In the genomic region with DNA sequence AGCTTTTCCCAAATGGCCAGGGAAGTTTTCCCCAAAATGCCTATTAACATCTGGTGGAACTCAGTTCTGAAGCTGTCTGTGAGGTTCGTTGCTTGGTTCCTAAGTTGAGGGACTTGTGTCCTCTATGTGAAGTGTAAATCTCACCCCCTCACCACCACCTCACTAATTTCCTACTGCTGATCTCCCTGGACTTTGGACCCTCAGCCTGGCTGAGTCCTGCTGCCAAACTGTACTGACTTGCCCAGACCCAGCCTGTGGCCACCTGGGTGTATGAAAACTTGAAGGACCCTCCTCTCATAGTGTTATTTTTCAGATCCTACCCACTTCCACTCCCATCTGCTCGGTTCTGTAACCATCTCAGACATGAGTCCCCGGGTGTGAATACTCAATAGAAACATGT, we compare ENCODE assay signal across 1 cellular context.
TF ChIP-seq lines count a peak whose summit lies in the region.

No MANE protein-coding gene starts in this region.

TF ChIP-seq in HepG2, 621 proteins besides CTCF, POLR2A, EP300 and RAD21 (continued from another document):
- TF ChIP-seq, protein P1, sequence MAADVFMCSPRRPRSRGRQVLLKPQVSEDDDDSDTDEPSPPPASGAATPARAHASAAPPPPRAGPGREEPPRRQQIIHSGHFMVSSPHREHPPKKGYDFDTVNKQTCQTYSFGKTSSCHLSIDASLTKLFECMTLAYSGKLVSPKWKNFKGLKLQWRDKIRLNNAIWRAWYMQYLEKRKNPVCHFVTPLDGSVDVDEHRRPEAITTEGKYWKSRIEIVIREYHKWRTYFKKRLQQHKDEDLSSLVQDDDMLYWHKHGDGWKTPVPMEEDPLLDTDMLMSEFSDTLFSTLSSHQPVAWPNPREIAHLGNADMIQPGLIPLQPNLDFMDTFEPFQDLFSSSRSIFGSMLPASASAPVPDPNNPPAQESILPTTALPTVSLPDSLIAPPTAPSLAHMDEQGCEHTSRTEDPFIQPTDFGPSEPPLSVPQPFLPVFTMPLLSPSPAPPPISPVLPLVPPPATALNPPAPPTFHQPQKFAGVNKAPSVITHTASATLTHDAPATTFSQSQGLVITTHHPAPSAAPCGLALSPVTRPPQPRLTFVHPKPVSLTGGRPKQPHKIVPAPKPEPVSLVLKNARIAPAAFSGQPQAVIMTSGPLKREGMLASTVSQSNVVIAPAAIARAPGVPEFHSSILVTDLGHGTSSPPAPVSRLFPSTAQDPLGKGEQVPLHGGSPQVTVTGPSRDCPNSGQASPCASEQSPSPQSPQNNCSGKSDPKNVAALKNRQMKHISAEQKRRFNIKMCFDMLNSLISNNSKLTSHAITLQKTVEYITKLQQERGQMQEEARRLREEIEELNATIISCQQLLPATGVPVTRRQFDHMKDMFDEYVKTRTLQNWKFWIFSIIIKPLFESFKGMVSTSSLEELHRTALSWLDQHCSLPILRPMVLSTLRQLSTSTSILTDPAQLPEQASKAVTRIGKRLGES (CRISPR knock-in tag; IDR thresholded peaks at IDR 0.05; ENCODE audit: borderline replicate concordance), result no peak
- TF ChIP-seq CREB1 (IDR thresholded peaks at IDR 0.05) (no peak), CREB1 (CRISPR knock-in tag; IDR thresholded peaks at IDR 0.05) (no peak), ZNF549 (CRISPR knock-in tag; IDR thresholded peaks at IDR 0.05) (0 out of 2 replicates have a peak, but pooled peaks have one; percentile 80), ZNF251 (CRISPR knock-in tag; IDR thresholded peaks at IDR 0.05) (no peak), ZNF644 (CRISPR knock-in tag; IDR thresholded peaks at IDR 0.05; ENCODE audit: low read depth) (0 out of 2 replicates have a peak, but pooled peaks have one; percentile 49), NFYB (CRISPR knock-in tag; IDR thresholded peaks at IDR 0.05) (no peak), SKI (IDR thresholded peaks at IDR 0.05; ENCODE audit: partially characterized antibody) (no peak), ZNF780A (CRISPR knock-in tag; IDR thresholded peaks at IDR 0.05) (0 out of 2 replicates have a peak, but pooled peaks have one; percentile 46), HOXA5 (CRISPR knock-in tag; IDR thresholded peaks at IDR 0.05) (no peak), ZNF737 (CRISPR knock-in tag; IDR thresholded peaks at IDR 0.05; ENCODE audit: borderline replicate concordance) (no peak), ETV5 (CRISPR knock-in tag; IDR thresholded peaks at IDR 0.05; ENCODE audit: borderline replicate concordance) (no peak), SALL1 (CRISPR knock-in tag; IDR thresholded peaks at IDR 0.05) (peak; percentile 37), MXI1 (IDR thresholded peaks at IDR 0.05; ENCODE audit: borderline replicate concordance, low read depth, low read length) (no peak), ZEB1 (IDR thresholded peaks at IDR 0.05; ENCODE audit: insufficient replicate concordance, low read depth) (no peak), SMAD9 (CRISPR knock-in tag; IDR thresholded peaks at IDR 0.05) (no peak), SNRNP70 (IDR thresholded peaks at IDR 0.05; ENCODE audit: low read depth, low read length) (no peak), ZNF367 (CRISPR knock-in tag; IDR thresholded peaks at IDR 0.05; ENCODE audit: borderline replicate concordance) (no peak), ZNF773 (CRISPR knock-in tag; IDR thresholded peaks at IDR 0.05; ENCODE audit: borderline replicate concordance) (no peak), FOSL1 (CRISPR knock-in tag; IDR thresholded peaks at IDR 0.05; ENCODE audit: borderline replicate concordance) (no peak), HNF4A (CRISPR knock-in tag; IDR thresholded peaks at IDR 0.05) (peak; percentile 84), MZF1 (CRISPR knock-in tag; IDR thresholded peaks at IDR 0.05; ENCODE audit: borderline replicate concordance) (no peak), RBM22 (optimal IDR thresholded peaks at IDR 0.05; ENCODE audit: low read length) (peak; percentile 52), ZBTB38 (CRISPR knock-in tag; IDR thresholded peaks at IDR 0.05) (no peak), ZNF720 (CRISPR knock-in tag; IDR thresholded peaks at IDR 0.05) (no peak), CHCHD3 (CRISPR knock-in tag; IDR thresholded peaks at IDR 0.05) (no peak)
- TF ChIP-seq, protein P2, sequence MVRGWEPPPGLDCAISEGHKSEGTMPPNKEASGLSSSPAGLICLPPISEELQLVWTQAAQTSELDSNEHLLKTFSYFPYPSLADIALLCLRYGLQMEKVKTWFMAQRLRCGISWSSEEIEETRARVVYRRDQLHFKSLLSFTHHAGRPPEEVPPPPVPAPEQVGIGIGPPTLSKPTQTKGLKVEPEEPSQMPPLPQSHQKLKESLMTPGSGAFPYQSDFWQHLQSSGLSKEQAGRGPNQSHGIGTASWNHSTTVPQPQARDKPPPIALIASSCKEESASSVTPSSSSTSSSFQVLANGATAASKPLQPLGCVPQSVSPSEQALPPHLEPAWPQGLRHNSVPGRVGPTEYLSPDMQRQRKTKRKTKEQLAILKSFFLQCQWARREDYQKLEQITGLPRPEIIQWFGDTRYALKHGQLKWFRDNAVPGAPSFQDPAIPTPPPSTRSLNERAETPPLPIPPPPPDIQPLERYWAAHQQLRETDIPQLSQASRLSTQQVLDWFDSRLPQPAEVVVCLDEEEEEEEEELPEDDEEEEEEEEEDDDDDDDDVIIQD (CRISPR knock-in tag; IDR thresholded peaks at IDR 0.05; ENCODE audit: low read depth), result peak; percentile 42; the same call in 1 of the 2 replicates
- TF ChIP-seq, protein P3, sequence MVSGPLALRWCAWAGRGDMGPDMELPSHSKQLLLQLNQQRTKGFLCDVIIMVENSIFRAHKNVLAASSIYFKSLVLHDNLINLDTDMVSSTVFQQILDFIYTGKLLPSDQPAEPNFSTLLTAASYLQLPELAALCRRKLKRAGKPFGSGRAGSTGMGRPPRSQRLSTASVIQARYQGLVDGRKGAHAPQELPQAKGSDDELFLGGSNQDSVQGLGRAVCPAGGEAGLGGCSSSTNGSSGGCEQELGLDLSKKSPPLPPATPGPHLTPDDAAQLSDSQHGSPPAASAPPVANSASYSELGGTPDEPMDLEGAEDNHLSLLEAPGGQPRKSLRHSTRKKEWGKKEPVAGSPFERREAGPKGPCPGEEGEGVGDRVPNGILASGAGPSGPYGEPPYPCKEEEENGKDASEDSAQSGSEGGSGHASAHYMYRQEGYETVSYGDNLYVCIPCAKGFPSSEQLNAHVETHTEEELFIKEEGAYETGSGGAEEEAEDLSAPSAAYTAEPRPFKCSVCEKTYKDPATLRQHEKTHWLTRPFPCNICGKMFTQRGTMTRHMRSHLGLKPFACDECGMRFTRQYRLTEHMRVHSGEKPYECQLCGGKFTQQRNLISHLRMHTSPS (CRISPR knock-in tag; IDR thresholded peaks at IDR 0.05; ENCODE audit: low read depth), result no peak
- TF ChIP-seq, protein P4, sequence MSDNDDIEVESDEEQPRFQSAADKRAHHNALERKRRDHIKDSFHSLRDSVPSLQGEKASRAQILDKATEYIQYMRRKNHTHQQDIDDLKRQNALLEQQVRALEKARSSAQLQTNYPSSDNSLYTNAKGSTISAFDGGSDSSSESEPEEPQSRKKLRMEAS (IDR thresholded peaks at IDR 0.05), result 0 out of 2 replicates have a peak, but pooled peaks have one; percentile 21
- TF ChIP-seq, protein P5, sequence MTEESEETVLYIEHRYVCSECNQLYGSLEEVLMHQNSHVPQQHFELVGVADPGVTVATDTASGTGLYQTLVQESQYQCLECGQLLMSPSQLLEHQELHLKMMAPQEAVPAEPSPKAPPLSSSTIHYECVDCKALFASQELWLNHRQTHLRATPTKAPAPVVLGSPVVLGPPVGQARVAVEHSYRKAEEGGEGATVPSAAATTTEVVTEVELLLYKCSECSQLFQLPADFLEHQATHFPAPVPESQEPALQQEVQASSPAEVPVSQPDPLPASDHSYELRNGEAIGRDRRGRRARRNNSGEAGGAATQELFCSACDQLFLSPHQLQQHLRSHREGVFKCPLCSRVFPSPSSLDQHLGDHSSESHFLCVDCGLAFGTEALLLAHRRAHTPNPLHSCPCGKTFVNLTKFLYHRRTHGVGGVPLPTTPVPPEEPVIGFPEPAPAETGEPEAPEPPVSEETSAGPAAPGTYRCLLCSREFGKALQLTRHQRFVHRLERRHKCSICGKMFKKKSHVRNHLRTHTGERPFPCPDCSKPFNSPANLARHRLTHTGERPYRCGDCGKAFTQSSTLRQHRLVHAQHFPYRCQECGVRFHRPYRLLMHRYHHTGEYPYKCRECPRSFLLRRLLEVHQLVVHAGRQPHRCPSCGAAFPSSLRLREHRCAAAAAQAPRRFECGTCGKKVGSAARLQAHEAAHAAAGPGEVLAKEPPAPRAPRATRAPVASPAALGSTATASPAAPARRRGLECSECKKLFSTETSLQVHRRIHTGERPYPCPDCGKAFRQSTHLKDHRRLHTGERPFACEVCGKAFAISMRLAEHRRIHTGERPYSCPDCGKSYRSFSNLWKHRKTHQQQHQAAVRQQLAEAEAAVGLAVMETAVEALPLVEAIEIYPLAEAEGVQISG (CRISPR knock-in tag; IDR thresholded peaks at IDR 0.05), result no peak
- TF ChIP-seq, protein P6, sequence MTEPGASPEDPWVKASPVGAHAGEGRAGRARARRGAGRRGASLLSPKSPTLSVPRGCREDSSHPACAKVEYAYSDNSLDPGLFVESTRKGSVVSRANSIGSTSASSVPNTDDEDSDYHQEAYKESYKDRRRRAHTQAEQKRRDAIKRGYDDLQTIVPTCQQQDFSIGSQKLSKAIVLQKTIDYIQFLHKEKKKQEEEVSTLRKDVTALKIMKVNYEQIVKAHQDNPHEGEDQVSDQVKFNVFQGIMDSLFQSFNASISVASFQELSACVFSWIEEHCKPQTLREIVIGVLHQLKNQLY (CRISPR knock-in tag; IDR thresholded peaks at IDR 0.05), result no peak
- TF ChIP-seq, protein P7, sequence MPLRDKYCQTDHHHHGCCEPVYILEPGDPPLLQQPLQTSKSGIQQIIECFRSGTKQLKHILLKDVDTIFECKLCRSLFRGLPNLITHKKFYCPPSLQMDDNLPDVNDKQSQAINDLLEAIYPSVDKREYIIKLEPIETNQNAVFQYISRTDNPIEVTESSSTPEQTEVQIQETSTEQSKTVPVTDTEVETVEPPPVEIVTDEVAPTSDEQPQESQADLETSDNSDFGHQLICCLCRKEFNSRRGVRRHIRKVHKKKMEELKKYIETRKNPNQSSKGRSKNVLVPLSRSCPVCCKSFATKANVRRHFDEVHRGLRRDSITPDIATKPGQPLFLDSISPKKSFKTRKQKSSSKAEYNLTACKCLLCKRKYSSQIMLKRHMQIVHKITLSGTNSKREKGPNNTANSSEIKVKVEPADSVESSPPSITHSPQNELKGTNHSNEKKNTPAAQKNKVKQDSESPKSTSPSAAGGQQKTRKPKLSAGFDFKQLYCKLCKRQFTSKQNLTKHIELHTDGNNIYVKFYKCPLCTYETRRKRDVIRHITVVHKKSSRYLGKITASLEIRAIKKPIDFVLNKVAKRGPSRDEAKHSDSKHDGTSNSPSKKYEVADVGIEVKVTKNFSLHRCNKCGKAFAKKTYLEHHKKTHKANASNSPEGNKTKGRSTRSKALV (CRISPR knock-in tag; IDR thresholded peaks at IDR 0.05), result no peak
- TF ChIP-seq, protein P8, sequence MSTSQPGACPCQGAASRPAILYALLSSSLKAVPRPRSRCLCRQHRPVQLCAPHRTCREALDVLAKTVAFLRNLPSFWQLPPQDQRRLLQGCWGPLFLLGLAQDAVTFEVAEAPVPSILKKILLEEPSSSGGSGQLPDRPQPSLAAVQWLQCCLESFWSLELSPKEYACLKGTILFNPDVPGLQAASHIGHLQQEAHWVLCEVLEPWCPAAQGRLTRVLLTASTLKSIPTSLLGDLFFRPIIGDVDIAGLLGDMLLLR (CRISPR knock-in tag; IDR thresholded peaks at IDR 0.05), result no peak
- TF ChIP-seq, protein P9, sequence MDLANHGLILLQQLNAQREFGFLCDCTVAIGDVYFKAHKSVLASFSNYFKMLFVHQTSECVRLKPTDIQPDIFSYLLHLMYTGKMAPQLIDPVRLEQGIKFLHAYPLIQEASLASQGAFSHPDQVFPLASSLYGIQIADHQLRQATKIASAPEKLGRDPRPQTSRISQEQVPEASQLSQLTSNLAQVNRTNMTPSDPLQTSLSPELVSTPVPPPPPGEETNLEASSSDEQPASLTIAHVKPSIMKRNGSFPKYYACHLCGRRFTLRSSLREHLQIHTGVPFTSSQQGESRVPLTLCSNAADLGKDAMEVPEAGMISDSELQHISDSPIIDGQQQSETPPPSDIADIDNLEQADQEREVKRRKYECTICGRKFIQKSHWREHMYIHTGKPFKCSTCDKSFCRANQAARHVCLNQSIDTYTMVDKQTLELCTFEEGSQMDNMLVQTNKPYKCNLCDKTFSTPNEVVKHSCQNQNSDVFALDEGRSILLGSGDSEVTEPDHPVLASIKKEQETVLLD (CRISPR knock-in tag; IDR thresholded peaks at IDR 0.05; ENCODE audit: low read depth), result no peak
